ENCODE assay signal across 23 cellular contexts in the genomic region with DNA sequence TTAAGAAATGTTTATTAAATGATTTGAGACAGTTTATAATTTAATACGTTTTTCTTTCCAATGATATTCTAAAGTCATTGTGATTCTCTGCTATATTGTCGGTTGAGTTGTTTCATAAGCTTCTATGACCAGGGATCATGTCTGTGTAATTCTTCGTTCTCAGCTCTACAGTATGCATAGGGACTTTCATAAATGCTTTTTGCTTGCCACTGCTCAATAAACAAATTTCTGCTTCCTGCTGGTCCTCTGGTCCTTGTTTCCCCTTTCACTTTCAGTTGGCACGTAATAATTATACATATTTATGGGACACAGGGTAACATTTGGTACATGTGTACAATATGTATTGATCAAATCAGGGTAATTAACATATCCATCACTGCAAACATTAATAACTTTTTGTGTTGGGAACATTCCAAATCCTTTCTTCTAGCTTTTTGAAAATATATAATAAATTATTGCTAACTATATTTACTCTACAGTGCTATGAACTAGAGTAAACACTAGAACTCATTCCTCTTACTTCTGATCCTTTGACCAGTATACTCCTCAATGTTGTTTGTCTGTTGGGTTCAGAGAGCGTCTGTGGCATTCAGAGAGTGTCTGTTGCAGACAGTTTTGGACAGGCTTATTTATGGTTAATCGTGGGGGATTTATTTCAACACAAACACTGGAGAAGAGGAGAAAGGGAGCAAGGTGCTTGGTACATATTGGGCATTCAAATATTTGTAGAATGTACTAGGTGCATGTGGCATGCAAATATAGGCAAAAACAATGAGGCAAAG.
"Had no signal": no experiment of that assay in that cellular context is flagged by ENCODE, and none has a peak within 500 bp of the region (broad histone marks: within the 10 kb centered on the region; RNA-seq: fewer than 3 reads in every experiment).

No MANE protein-coding gene starts in this region.

- H3K27me3 Mint-ChIP-seq: stimulated activated naive CD8-positive, alpha-beta T cell treated with anti-CD3 and anti-CD28 coated beads, Interleukin-15, Interleukin-2, amounts not matched to agents 100 ng/mL and 50 ng/mL, for 24 hours had no signal

- H3K4me3 Mint-ChIP-seq: endodermal cell; immature natural killer cell; naive thymus-derived CD4-positive, alpha-beta T cell; nephron progenitor cell; stimulated activated effector memory CD8-positive, alpha-beta T cell treated with anti-CD3 and anti-CD28 coated beads, Interleukin-12 subunit alpha, Interleukin-12 subunit beta, amount 100 ng/mL, for 72 hours; stimulated activated naive CD8-positive, alpha-beta T cell treated with anti-CD3 and anti-CD28 coated beads, Interleukin-15, Interleukin-2, amounts not matched to agents 100 ng/mL and 50 ng/mL, for 24 hours had no signal

- H3K9me3 Mint-ChIP-seq: immature natural killer cell; stimulated activated naive CD8-positive, alpha-beta T cell treated with anti-CD3 and anti-CD28 coated beads, Interleukin-15, Interleukin-2, amounts not matched to agents 100 ng/mL and 50 ng/mL, for 24 hours had no signal

- H3K9me3 ChIP-seq: left ventricle myocardium inferior, lower lobe of right lung, psoas muscle, right lobe of liver, tibial artery, upper lobe of left lung, uterus had no signal

- H3K27me3 ChIP-seq: foreskin keratinocyte, tibial artery, upper lobe of left lung, uterus had no signal

- DNase-seq: effector CD4-positive, alpha-beta T cell; endodermal cell; erythroblast; foreskin keratinocyte; immature natural killer cell; kidney; left cardiac atrium; left ventricle myocardium inferior; lower lobe of right lung; mesenchymal stem cell; naive thymus-derived CD4-positive, alpha-beta T cell; nephron progenitor cell; psoas muscle; retina; right lobe of liver; stimulated activated CD4-positive, alpha-beta T cell treated with anti-CD3 and anti-CD28 coated beads, Interleukin-4, amount 100 ng/mL, for 1 hour; stimulated activated CD8-positive, alpha-beta memory T cell treated with anti-CD3 and anti-CD28 coated beads, Interleukin-4, amount 100 ng/mL, for 48 hours; tibial artery; upper lobe of left lung; uterus had no signal

- H3K27ac Mint-ChIP-seq: endodermal cell; immature natural killer cell; naive thymus-derived CD4-positive, alpha-beta T cell; nephron progenitor cell; stimulated activated effector memory CD8-positive, alpha-beta T cell treated with anti-CD3 and anti-CD28 coated beads, Interleukin-12 subunit alpha, Interleukin-12 subunit beta, amount 100 ng/mL, for 72 hours; stimulated activated naive CD8-positive, alpha-beta T cell treated with anti-CD3 and anti-CD28 coated beads, Interleukin-15, Interleukin-2, amounts not matched to agents 100 ng/mL and 50 ng/mL, for 24 hours had no signal

- H3K4me3 ChIP-seq: left ventricle myocardium inferior, lower lobe of right lung, psoas muscle, right lobe of liver, tibial artery, upper lobe of left lung, uterus had no signal

- FAIRE-seq: endothelial cell of umbilical vein, kidney had no signal

- H3K4me1 Mint-ChIP-seq: immature natural killer cell; naive thymus-derived CD4-positive, alpha-beta T cell; stimulated activated effector memory CD8-positive, alpha-beta T cell treated with anti-CD3 and anti-CD28 coated beads, Interleukin-12 subunit alpha, Interleukin-12 subunit beta, amount 100 ng/mL, for 72 hours had no signal

- H3K4me1 ChIP-seq: foreskin keratinocyte, left ventricle myocardium inferior, lower lobe of right lung, psoas muscle, tibial artery, upper lobe of left lung, uterus had no signal

- H3K36me3 Mint-ChIP-seq: immature natural killer cell; naive thymus-derived CD4-positive, alpha-beta T cell; stimulated activated effector memory CD8-positive, alpha-beta T cell treated with anti-CD3 and anti-CD28 coated beads, Interleukin-12 subunit alpha, Interleukin-12 subunit beta, amount 100 ng/mL, for 72 hours had no signal

- ATAC-seq: foreskin keratinocyte; left cardiac atrium; lower lobe of right lung; naive thymus-derived CD4-positive, alpha-beta T cell; psoas muscle; stimulated activated effector memory CD8-positive, alpha-beta T cell treated with anti-CD3 and anti-CD28 coated beads, Interleukin-12 subunit alpha, Interleukin-12 subunit beta, amount 100 ng/mL, for 72 hours had no signal

- H3K36me3 ChIP-seq: left ventricle myocardium inferior, lower lobe of right lung, right lobe of liver, tibial artery, upper lobe of left lung, uterus had no signal

- H3K27ac ChIP-seq: foreskin keratinocyte, left ventricle myocardium inferior, lower lobe of right lung, psoas muscle, right lobe of liver, tibial artery, upper lobe of left lung, uterus had no signal
